In the genomic region with DNA sequence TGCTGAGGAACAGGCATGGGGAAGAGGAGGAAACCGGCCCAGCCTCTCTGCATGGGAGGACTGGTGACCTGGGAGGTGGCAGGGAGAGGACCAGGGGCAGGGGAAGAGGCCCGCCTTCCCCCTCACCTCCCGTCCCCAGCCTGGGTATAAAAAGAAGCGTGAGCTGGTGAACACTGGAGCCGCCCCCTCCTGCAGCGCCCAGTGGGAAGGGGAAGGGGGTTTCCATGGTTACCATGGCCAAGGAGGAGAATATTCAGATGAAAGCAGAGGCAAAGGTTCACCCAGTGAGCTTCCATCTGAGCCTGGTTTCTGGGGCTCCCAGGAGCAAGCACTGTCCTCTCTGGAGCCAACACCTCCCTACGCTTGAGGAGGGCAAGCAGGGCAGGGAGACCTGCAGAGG, we compare ENCODE assay signal across 1 cellular context.
TF ChIP-seq lines count a peak whose summit lies in the region.

No MANE protein-coding gene starts in this region.

TF ChIP-seq in GM23338, 12 proteins besides CTCF, POLR2A, EP300 and RAD21:
- TF ChIP-seq, protein P1, sequence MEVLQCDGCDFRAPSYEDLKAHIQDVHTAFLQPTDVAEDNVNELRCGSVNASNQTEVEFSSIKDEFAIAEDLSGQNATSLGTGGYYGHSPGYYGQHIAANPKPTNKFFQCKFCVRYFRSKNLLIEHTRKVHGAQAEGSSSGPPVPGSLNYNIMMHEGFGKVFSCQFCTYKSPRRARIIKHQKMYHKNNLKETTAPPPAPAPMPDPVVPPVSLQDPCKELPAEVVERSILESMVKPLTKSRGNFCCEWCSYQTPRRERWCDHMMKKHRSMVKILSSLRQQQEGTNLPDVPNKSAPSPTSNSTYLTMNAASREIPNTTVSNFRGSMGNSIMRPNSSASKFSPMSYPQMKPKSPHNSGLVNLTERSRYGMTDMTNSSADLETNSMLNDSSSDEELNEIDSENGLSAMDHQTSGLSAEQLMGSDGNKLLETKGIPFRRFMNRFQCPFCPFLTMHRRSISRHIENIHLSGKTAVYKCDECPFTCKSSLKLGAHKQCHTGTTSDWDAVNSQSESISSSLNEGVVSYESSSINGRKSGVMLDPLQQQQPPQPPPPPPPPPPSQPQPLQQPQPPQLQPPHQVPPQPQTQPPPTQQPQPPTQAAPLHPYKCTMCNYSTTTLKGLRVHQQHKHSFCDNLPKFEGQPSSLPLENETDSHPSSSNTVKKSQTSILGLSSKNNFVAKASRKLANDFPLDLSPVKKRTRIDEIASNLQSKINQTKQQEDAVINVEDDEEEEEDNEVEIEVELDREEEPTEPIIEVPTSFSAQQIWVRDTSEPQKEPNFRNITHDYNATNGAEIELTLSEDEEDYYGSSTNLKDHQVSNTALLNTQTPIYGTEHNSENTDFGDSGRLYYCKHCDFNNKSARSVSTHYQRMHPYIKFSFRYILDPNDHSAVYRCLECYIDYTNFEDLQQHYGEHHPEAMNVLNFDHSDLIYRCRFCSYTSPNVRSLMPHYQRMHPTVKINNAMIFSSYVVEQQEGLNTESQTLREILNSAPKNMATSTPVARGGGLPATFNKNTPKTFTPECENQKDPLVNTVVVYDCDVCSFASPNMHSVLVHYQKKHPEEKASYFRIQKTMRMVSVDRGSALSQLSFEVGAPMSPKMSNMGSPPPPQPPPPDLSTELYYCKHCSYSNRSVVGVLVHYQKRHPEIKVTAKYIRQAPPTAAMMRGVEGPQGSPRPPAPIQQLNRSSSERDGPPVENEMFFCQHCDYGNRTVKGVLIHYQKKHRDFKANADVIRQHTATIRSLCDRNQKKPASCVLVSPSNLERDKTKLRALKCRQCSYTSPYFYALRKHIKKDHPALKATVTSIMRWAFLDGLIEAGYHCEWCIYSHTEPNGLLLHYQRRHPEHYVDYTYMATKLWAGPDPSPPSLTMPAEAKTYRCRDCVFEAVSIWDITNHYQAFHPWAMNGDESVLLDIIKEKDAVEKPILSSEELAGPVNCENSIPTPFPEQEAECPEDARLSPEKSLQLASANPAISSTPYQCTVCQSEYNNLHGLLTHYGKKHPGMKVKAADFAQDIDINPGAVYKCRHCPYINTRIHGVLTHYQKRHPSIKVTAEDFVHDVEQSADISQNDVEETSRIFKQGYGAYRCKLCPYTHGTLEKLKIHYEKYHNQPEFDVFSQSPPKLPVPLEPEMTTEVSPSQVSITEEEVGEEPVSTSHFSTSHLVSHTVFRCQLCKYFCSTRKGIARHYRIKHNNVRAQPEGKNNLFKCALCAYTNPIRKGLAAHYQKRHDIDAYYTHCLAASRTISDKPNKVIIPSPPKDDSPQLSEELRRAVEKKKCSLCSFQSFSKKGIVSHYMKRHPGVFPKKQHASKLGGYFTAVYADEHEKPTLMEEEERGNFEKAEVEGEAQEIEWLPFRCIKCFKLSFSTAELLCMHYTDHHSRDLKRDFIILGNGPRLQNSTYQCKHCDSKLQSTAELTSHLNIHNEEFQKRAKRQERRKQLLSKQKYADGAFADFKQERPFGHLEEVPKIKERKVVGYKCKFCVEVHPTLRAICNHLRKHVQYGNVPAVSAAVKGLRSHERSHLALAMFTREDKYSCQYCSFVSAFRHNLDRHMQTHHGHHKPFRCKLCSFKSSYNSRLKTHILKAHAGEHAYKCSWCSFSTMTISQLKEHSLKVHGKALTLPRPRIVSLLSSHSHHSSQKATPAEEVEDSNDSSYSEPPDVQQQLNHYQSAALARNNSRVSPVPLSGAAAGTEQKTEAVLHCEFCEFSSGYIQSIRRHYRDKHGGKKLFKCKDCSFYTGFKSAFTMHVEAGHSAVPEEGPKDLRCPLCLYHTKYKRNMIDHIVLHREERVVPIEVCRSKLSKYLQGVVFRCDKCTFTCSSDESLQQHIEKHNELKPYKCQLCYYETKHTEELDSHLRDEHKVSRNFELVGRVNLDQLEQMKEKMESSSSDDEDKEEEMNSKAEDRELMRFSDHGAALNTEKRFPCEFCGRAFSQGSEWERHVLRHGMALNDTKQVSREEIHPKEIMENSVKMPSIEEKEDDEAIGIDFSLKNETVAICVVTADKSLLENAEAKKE (CRISPR knock-in tag; IDR thresholded peaks at IDR 0.05) = no peak
- TF ChIP-seq ZNF114 (CRISPR knock-in tag; IDR thresholded peaks at IDR 0.05) (no peak), EZH2phosphoT487 (IDR thresholded peaks at IDR 0.05; ENCODE audit: unreplicated experiment) (no peak), JUNB (IDR thresholded peaks at IDR 0.05; ENCODE audit: unreplicated experiment) (no peak), EZH2 (IDR thresholded peaks at IDR 0.05; ENCODE audit: low read depth, unreplicated experiment) (no peak), ZNF331 (CRISPR knock-in tag; IDR thresholded peaks at IDR 0.05; ENCODE audit: low read depth) (no peak), STAT1 (IDR thresholded peaks at IDR 0.05; ENCODE audit: unreplicated experiment) (no peak), POLR2AphosphoS5 (IDR thresholded peaks at IDR 0.05; ENCODE audit: low read depth) (no peak), CREB1 (CRISPR knock-in tag; IDR thresholded peaks at IDR 0.05; ENCODE audit: low read depth) (no peak), NANOG (IDR thresholded peaks at IDR 0.05; ENCODE audit: borderline replicate concordance) (no peak)
- TF ChIP-seq, protein P2, sequence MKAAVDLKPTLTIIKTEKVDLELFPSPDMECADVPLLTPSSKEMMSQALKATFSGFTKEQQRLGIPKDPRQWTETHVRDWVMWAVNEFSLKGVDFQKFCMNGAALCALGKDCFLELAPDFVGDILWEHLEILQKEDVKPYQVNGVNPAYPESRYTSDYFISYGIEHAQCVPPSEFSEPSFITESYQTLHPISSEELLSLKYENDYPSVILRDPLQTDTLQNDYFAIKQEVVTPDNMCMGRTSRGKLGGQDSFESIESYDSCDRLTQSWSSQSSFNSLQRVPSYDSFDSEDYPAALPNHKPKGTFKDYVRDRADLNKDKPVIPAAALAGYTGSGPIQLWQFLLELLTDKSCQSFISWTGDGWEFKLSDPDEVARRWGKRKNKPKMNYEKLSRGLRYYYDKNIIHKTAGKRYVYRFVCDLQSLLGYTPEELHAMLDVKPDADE (IDR thresholded peaks at IDR 0.05) = no peak
- TF ChIP-seq, protein P3, sequence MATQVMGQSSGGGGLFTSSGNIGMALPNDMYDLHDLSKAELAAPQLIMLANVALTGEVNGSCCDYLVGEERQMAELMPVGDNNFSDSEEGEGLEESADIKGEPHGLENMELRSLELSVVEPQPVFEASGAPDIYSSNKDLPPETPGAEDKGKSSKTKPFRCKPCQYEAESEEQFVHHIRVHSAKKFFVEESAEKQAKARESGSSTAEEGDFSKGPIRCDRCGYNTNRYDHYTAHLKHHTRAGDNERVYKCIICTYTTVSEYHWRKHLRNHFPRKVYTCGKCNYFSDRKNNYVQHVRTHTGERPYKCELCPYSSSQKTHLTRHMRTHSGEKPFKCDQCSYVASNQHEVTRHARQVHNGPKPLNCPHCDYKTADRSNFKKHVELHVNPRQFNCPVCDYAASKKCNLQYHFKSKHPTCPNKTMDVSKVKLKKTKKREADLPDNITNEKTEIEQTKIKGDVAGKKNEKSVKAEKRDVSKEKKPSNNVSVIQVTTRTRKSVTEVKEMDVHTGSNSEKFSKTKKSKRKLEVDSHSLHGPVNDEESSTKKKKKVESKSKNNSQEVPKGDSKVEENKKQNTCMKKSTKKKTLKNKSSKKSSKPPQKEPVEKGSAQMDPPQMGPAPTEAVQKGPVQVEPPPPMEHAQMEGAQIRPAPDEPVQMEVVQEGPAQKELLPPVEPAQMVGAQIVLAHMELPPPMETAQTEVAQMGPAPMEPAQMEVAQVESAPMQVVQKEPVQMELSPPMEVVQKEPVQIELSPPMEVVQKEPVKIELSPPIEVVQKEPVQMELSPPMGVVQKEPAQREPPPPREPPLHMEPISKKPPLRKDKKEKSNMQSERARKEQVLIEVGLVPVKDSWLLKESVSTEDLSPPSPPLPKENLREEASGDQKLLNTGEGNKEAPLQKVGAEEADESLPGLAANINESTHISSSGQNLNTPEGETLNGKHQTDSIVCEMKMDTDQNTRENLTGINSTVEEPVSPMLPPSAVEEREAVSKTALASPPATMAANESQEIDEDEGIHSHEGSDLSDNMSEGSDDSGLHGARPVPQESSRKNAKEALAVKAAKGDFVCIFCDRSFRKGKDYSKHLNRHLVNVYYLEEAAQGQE (IDR thresholded peaks at IDR 0.05; ENCODE audit: unreplicated experiment) = no peak
